8 cellular contexts compared by ENCODE assay signal in the genomic region with DNA sequence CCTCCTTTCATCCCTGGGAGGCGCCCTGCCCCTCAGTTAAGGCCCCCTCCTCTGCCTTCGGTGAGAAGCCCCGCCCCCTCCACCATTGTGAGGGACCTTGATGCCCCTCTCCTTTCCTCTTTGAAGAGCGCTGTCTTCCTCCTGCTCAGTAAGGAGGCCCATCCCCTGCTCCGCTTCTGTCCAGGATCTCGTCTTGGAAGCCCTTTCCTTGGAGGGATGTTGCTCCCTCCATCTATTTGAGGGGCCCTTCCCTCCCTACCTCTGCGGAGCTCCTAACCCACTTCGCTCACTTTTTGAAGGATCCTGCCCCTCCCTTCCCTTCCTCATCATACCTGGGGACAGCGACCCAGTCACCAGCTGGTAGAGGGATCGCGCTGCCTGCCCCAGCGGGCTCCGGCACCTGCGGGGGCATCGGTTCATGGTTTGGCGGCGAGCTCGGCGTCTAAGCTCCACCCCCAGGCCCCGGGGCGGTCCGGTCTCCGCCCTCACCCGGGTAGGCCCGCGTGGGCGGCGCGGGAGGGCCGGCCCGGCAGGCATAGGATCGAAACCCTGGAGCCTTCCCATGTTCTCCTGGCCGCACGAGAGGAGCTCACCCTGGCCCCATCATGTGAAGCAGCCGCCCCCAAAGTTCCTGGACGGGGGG. TPM values are rescaled to one million over a fixed set of nuclear protein-coding genes. Genes with fewer than 3 reads are reported as not detected.
DNase-seq lines count a peak whose midpoint lies in the region; ATAC-seq and TF ChIP-seq lines count a peak whose summit lies in the region.

No MANE protein-coding gene starts in this region.

- H3K4me3 Mint-ChIP-seq in activated naive CD8-positive, alpha-beta T cell treated with anti-CD3 and anti-CD28 coated beads for 36 hours = peak overlapping the region; percentile 80

- TF ChIP-seq POLR2A in Peyer's patch (IDR thresholded peaks at IDR 0.05) = no peak

- peak overlapping the region; percentile 28 to 50 (median 49) for H3K4me3 ChIP-seq in Peyer's patch

- peaks cover 3 to 30% (median 9%) of the 10 kb centered on the region in 4 donors for H3K4me1 ChIP-seq in Peyer's patch

- H3K27me3 Mint-ChIP-seq in activated naive CD8-positive, alpha-beta T cell treated with anti-CD3 and anti-CD28 coated beads for 36 hours = peaks cover 24% of the 10 kb centered on the region

- intact Hi-C loops in left ventricle myocardium superior (cut with micrococcal nuclease) = loop anchor here (5.0 kb wide), 1 partner anchor 173 kb away; no protein-coding TSS in a partner anchor
- intact Hi-C loops in sciatic nerve (cut with DNase I) = loop anchor here (10.0 kb wide), 1 partner anchor 175 kb away; no protein-coding TSS in a partner anchor

- DNase-seq in GM20000 (ENCODE audit: low spot score) = peak; percentile 88
- DNase-seq in Peyer's patch = peak; percentile 63 to 77 (median 63)
- peak; percentile 74 for DNase-seq in activated naive CD8-positive, alpha-beta T cell treated with anti-CD3 and anti-CD28 coated beads for 36 hours
- peak; percentile 72 for DNase-seq in left ventricle myocardium superior
- DNase-seq in sciatic nerve (ENCODE audit: low spot score) = peak; percentile 73
- no peak for DNase-seq in NK-92 (lab: John Stamatoyannopoulos, UW; ENCODE audit: unreplicated experiment)

- peak overlapping the region in 1 of 4 donors; percentile 28 for H3K27ac ChIP-seq in Peyer's patch

- no peaks in the 10 kb centered on the region for H3K36me3 Mint-ChIP-seq in activated naive CD8-positive, alpha-beta T cell treated with anti-CD3 and anti-CD28 coated beads for 36 hours

- no peaks in the 10 kb centered on the region for H3K27me3 ChIP-seq in Peyer's patch

- H3K36me3 ChIP-seq in Peyer's patch = no peaks in the 10 kb centered on the region

- peaks cover 50% of the 10 kb centered on the region for H3K4me1 Mint-ChIP-seq in activated naive CD8-positive, alpha-beta T cell treated with anti-CD3 and anti-CD28 coated beads for 36 hours

- no peaks in the 10 kb centered on the region for H3K9me3 Mint-ChIP-seq in activated naive CD8-positive, alpha-beta T cell treated with anti-CD3 and anti-CD28 coated beads for 36 hours

- H3K27ac Mint-ChIP-seq in activated naive CD8-positive, alpha-beta T cell treated with anti-CD3 and anti-CD28 coated beads for 36 hours = no peak overlapping the region

- TF ChIP-seq CTCF in GM20000 (IDR thresholded peaks at IDR 0.05; ENCODE audit: extremely low read depth, missing control alignments) (no peak), Peyer's patch (IDR thresholded peaks at IDR 0.05) (no peak)

- ATAC-seq in left ventricle myocardium superior = peak; percentile 25
- ATAC-seq in sciatic nerve = peak; percentile 33
- ATAC-seq in HG02571 (IDR thresholded peaks at IDR 0.05; ENCODE audit: unreplicated experiment) = no peak
- no peak for ATAC-seq in GM21367 (IDR thresholded peaks at IDR 0.05; ENCODE audit: unreplicated experiment)

- H3K9me3 ChIP-seq in Peyer's patch = no peaks in the 10 kb centered on the region

RNA-seq across cellular contexts. Expression of gene KCNIP2, which starts 4.1 kb away (rescaled TPM):
- 10 to 100 TPM in 1 of 4 donors, 1 to 10 TPM in 3; 3.5 to 11.6 (median 5.5) TPM for total RNA-seq in Peyer's patch
- total RNA-seq in activated naive CD8-positive, alpha-beta T cell treated with anti-CD3 and anti-CD28 coated beads for 36 hours = 1 to 10 TPM; 1.1 to 1.7 TPM
- total RNA-seq in left ventricle myocardium superior = 568 TPM
- 18.9 TPM for total RNA-seq in sciatic nerve

RNA-seq across cellular contexts. Expression of gene OGA, which starts 21.3 kb away (rescaled TPM):
- total RNA-seq in Peyer's patch = 100 to 1,000 TPM; 142 to 367 (median 173) TPM
- 100 to 1,000 TPM in 1 of 2 experiments, 10 to 100 TPM in 1; 92.2 to 100 TPM for total RNA-seq in activated naive CD8-positive, alpha-beta T cell treated with anti-CD3 and anti-CD28 coated beads for 36 hours
- total RNA-seq in left ventricle myocardium superior = 79.8 TPM
- 187 TPM for total RNA-seq in sciatic nerve

RNA-seq across cellular contexts. Expression of gene NPM3, which starts 56.3 kb away (rescaled TPM):
- total RNA-seq in Peyer's patch (10 to 100 TPM in 2 of 4 donors, 1 to 10 TPM in 2; 7.7 to 25.6 (median 11.2) TPM), left ventricle myocardium superior (8.4 TPM), sciatic nerve (8.0 TPM)
- 100 to 1,000 TPM; 255 to 260 TPM for total RNA-seq in activated naive CD8-positive, alpha-beta T cell treated with anti-CD3 and anti-CD28 coated beads for 36 hours

Comparison
In these comparisons a context has a peak if more than half of its experiments do, and no peak if none do; other contexts are left out.
1. ATAC-seq: peak in left ventricle myocardium superior (single experiment) and sciatic nerve (single experiment); none in HG02571 (single experiment) and GM21367 (single experiment).
2. RNA of gene KCNIP2, which starts 4.1 kb away (total RNA-seq): 568 TPM in left ventricle myocardium superior (single experiment); 18.9 TPM in sciatic nerve (single experiment), 3.5 to 11.6 TPM in Peyer's patch and 1.1 to 1.7 TPM in activated naive CD8-positive, alpha-beta T cell treated with anti-CD3 and anti-CD28 coated beads for 36 hours; every median in the first group is over 10 times any median in the second.
3. RNA of gene NPM3, which starts 56.3 kb away (total RNA-seq): 255 to 260 TPM in activated naive CD8-positive, alpha-beta T cell treated with anti-CD3 and anti-CD28 coated beads for 36 hours; 7.7 to 25.6 TPM in Peyer's patch, 8.4 TPM in left ventricle myocardium superior (single experiment) and 8.0 TPM in sciatic nerve (single experiment); every median in the first group is over 4 times any median in the second.